Comparison of ENCODE assay signal across 7 cellular contexts in genomic region chr12:131896080-131896810, GRCh38. TPM values are rescaled to one million over a fixed set of nuclear protein-coding genes. Genes with fewer than 3 reads are reported as not detected.
DNase-seq lines count a peak whose midpoint lies in the region; ATAC-seq, FAIRE-seq and TF ChIP-seq lines count a peak whose summit lies in the region.

No MANE protein-coding gene starts in this region.

- peak overlapping the region; percentile 79 for H3K27ac ChIP-seq in HepG2 (ENCODE audit: extremely low read length, insufficient read depth, low read length)

- peaks cover 1 to 5% of the 10 kb centered on the region in 2 experiments; a peak in 3 of 5 replicates for H3K36me3 ChIP-seq in HepG2 (replicated peaks in 1 of 2; ENCODE audit: control insufficient read depth in 1 of 2, insufficient read depth in 2 of 2, low read length in 2 of 2)

- CTCF ChIA-PET in HepG2 (lab: Yijun Ruan, JAX; ENCODE audit: low intra/inter-chr PET ratio, low total read pairs) = no interaction called here

- H3K4me2 ChIP-seq in HepG2 (ENCODE audit: low read depth, low read length) = peak overlapping the region; percentile 89

- H3K79me2 ChIP-seq in HepG2 (ENCODE audit: insufficient read depth, low read length) = peaks cover 10% of the 10 kb centered on the region

- no peaks in the 10 kb centered on the region for H3K9me3 ChIP-seq in HepG2 (ENCODE audit: low read length)

- H2AFZ ChIP-seq in HepG2 (ENCODE audit: low read length) = no peak overlapping the region

- in situ Hi-C loops in HepG2 (cut with HindIII; ENCODE audit: extremely low pct_ligation_motif_present, low pct_unique_long_range_greater_than_20kb) = no loop called here

- WGBS in HepG2 (ENCODE audit: low lambda C conversion rate) = 32% methylated on average over 2 of the region's 39 CpGs

- peaks cover 0 to 2% of the 10 kb centered on the region in 2 experiments; a peak in 3 of 5 replicates for H3K27me3 ChIP-seq in HepG2 (ENCODE audit: control insufficient read depth in 1 of 2, insufficient read depth in 2 of 2, low read length in 2 of 2)

- DNase-seq in NCI-H2196 (lab: John Stamatoyannopoulos, UW; ENCODE audit: unreplicated experiment) (peak; percentile 91), dermis blood vessel endothelial cell (peak; percentile 91), HepG2 (ENCODE audit: low spot score) (peak; percentile 83)
- peak; percentile 59 for DNase-seq in activated CD4-positive, alpha-beta T cell treated with anti-CD3 and anti-CD28 coated beads, Interleukin-2, amount 50 U/mL, for 1 hour
- peak; percentile 65 for DNase-seq in stimulated activated CD4-positive, alpha-beta T cell treated with anti-CD3 and anti-CD28 coated beads, Interleukin-1b, Interleukin-23, amount 100 ng/mL, for 48 hours

- no peak for TF ChIP-seq CTCF in HepG2 (CRISPR knock-in tag; IDR thresholded peaks at IDR 0.05)

- ATAC-seq in GM18511 (IDR thresholded peaks at IDR 0.05; ENCODE audit: unreplicated experiment) (peak; percentile 72), HG02973 (IDR thresholded peaks at IDR 0.05; ENCODE audit: unreplicated experiment) (peak; percentile 52), HepG2 (peak; percentile 93)

- peak; percentile 51 to 77; a peak in 3 of 4 replicates for TF ChIP-seq POLR2A in HepG2 (IDR thresholded peaks at IDR 0.05; ENCODE audit: insufficient read depth in 1 of 2, low read depth in 2 of 2, low read length in 2 of 2)

- TF ChIP-seq RAD21 in HepG2 (CRISPR knock-in tag; IDR thresholded peaks at IDR 0.05) = peak; percentile 48; the same call in 1 of the 2 replicates

- intact Hi-C loops in HepG2 (cut with micrococcal nuclease; ENCODE audit: unreplicated experiment) = loop anchor here (1.0 to 10.0 kb wide), 2 partner anchors 36 to 61 kb away; no protein-coding TSS in a partner anchor

- peak; percentile 50 for FAIRE-seq in HepG2 (lab: Jason Lieb, UNC)

- peak overlapping the region; percentile 74 for H3K9ac ChIP-seq in HepG2 (ENCODE audit: insufficient read depth, low read depth, low read length)

- peak overlapping the region; percentile 66 to 82 (median 72) for H3K4me3 ChIP-seq in HepG2 (replicated peaks in 1 of 3; ENCODE audit: insufficient read depth in 1 of 3, low read depth in 2 of 3, low read length in 3 of 3)

- H4K20me1 ChIP-seq in HepG2 (ENCODE audit: insufficient read depth, low read length) = peaks cover 16% of the 10 kb centered on the region; the same call in 1 of the 2 replicates

- peaks cover 24% of the 10 kb centered on the region for H3K4me1 ChIP-seq in HepG2 (ENCODE audit: insufficient read depth, low read length)

- POLR2A ChIA-PET in HepG2 (lab: Yijun Ruan, JAX) = interaction anchor here (1.1 to 1.6 kb wide), 5 partner anchors 32 to 45 kb away, joined by 3 to 8 read pairs (median 5); no protein-coding TSS in a partner anchor

- no peak for TF ChIP-seq EP300 in HepG2 (IDR thresholded peaks at IDR 0.05; ENCODE audit: low read depth in 2 of 2, low read length in 2 of 2)
- no peak for TF ChIP-seq EP300 in HepG2 (CRISPR knock-in tag; IDR thresholded peaks at IDR 0.05; ENCODE audit: borderline replicate concordance)

- BruUV-seq in HepG2 (replicated peaks; lab: Mats Ljungman, UMichigan) = no TSS peak

TF ChIP-seq in HepG2, 621 proteins besides CTCF, POLR2A, EP300 and RAD21 (continues in another document):
- 0 out of 2 replicates have a peak, but pooled peaks have one; percentile 64 for TF ChIP-seq ZNF430 (CRISPR knock-in tag; IDR thresholded peaks at IDR 0.05)
- no peak for TF ChIP-seq ZNF598 (CRISPR knock-in tag; IDR thresholded peaks at IDR 0.05; ENCODE audit: borderline replicate concordance)
- TF ChIP-seq ZNF101 (CRISPR knock-in tag; IDR thresholded peaks at IDR 0.05; ENCODE audit: borderline replicate concordance, low read depth) = no peak
- TF ChIP-seq KLF6 (CRISPR knock-in tag; IDR thresholded peaks at IDR 0.05) = peak; percentile 61
- TF ChIP-seq ZFP1 (CRISPR knock-in tag; IDR thresholded peaks at IDR 0.05) = no peak
- no peak for TF ChIP-seq ZNF557 (CRISPR knock-in tag; IDR thresholded peaks at IDR 0.05)
- TF ChIP-seq NR2C2 (CRISPR knock-in tag; IDR thresholded peaks at IDR 0.05; ENCODE audit: borderline replicate concordance) = peak; percentile 20; the same call in 1 of the 2 replicates

RNA-seq across cellular contexts. Expression of gene ULK1, which starts 1.8 kb away (rescaled TPM):
- total RNA-seq in dermis blood vessel endothelial cell = 13.8 and 23.5 TPM in 2 replicates
- total RNA-seq in HepG2 (2016; rRNA removed; fragmentation: Illumina TruSeq; extraction: Trizol) = 1.7 and 2.8 TPM in 2 replicates
- total RNA-seq in HepG2 (2016; cell fraction: cytosol; rRNA removed; fragmentation: Illumina TruSeq; extraction: Trizol; ENCODE audit: low read depth) = 1.9 and 2.4 TPM in 2 replicates
- 1.6 and 3.3 TPM in 2 replicates for total RNA-seq in HepG2 (2016; cell fraction: insoluble cytoplasmic fraction; rRNA removed; fragmentation: Illumina TruSeq; extraction: Trizol)
- 1.7 and 2.8 TPM in 2 replicates for total RNA-seq in HepG2 (2016; cell fraction: membrane; rRNA removed; fragmentation: Illumina TruSeq; extraction: Trizol)
- total RNA-seq in HepG2 (2016; cell fraction: nucleus; rRNA removed; fragmentation: Illumina TruSeq; extraction: Trizol) = 4.9 and 6.0 TPM in 2 replicates
- polyA plus RNA-seq in HepG2 (2011; rRNA removed) = 10.1 and 13.9 TPM in 2 replicates
- polyA plus RNA-seq in HepG2 (2011; cell fraction: cytosol; rRNA removed) = 2.2 and 3.2 TPM in 2 replicates
- 132 and 157 TPM in 2 replicates for polyA plus RNA-seq in HepG2 (2011; cell fraction: nucleus; rRNA removed)
- 16.0 and 35.4 TPM in 2 replicates for polyA plus RNA-seq in HepG2 (2012)
- 0.21 and 0.24 TPM in 2 replicates for polyA plus RNA-seq in HepG2 (2016; cell fraction: cytosol; fragmentation: Illumina TruSeq; extraction: Trizol; ENCODE audit: low read depth)
- polyA plus RNA-seq in HepG2 (2016; cell fraction: insoluble cytoplasmic fraction; fragmentation: Illumina TruSeq; extraction: Trizol; ENCODE audit: low read depth) = 3.6 and 5.0 TPM in 2 replicates
- 0.60 and 0.72 TPM in 2 replicates for polyA plus RNA-seq in HepG2 (2016; cell fraction: membrane; fragmentation: Illumina TruSeq; extraction: Trizol; ENCODE audit: low read depth)
- 27.6 and 31.1 TPM in 2 replicates for polyA plus RNA-seq in HepG2 (2016; cell fraction: nucleus; fragmentation: Illumina TruSeq; extraction: Trizol; ENCODE audit: insufficient read depth, low read depth)
- polyA minus RNA-seq in HepG2 (2011; rRNA and poly(A)+ RNA removed; ENCODE audit: low replicate concordance) = 11.3 and 13.5 TPM in 2 replicates
- polyA minus RNA-seq in HepG2 (2011; cell fraction: cytosol; rRNA and poly(A)+ RNA removed) = 7.8 and 10.2 TPM in 2 replicates
- 15.5 and 17.8 TPM in 2 replicates for polyA minus RNA-seq in HepG2 (2011; cell fraction: nucleus; rRNA and poly(A)+ RNA removed)

RNA-seq across cellular contexts. Expression of gene PUS1, which starts 32.8 kb away (rescaled TPM):
- total RNA-seq in dermis blood vessel endothelial cell = 12.3 and 17.6 TPM in 2 replicates
- 23.5 and 24.7 TPM in 2 replicates for total RNA-seq in HepG2 (2016; rRNA removed; fragmentation: Illumina TruSeq; extraction: Trizol)
- 6.6 and 7.1 TPM in 2 replicates for total RNA-seq in HepG2 (2016; cell fraction: cytosol; rRNA removed; fragmentation: Illumina TruSeq; extraction: Trizol; ENCODE audit: low read depth)
- 21.9 and 25.6 TPM in 2 replicates for total RNA-seq in HepG2 (2016; cell fraction: insoluble cytoplasmic fraction; rRNA removed; fragmentation: Illumina TruSeq; extraction: Trizol)
- 11.7 and 15.8 TPM in 2 replicates for total RNA-seq in HepG2 (2016; cell fraction: membrane; rRNA removed; fragmentation: Illumina TruSeq; extraction: Trizol)
- total RNA-seq in HepG2 (2016; cell fraction: nucleus; rRNA removed; fragmentation: Illumina TruSeq; extraction: Trizol) = 22.3 and 22.5 TPM in 2 replicates
- polyA plus RNA-seq in HepG2 (2011; rRNA removed) = 19.2 and 28.3 TPM in 2 replicates
- 18.9 and 22.1 TPM in 2 replicates for polyA plus RNA-seq in HepG2 (2011; cell fraction: cytosol; rRNA removed)
- polyA plus RNA-seq in HepG2 (2011; cell fraction: nucleus; rRNA removed) = 51.5 and 61.7 TPM in 2 replicates
- 16.6 and 23.7 TPM in 2 replicates for polyA plus RNA-seq in HepG2 (2012)
- polyA plus RNA-seq in HepG2 (2016; cell fraction: cytosol; fragmentation: Illumina TruSeq; extraction: Trizol; ENCODE audit: low read depth) = 6.6 and 8.0 TPM in 2 replicates
- 37.8 and 38.4 TPM in 2 replicates for polyA plus RNA-seq in HepG2 (2016; cell fraction: insoluble cytoplasmic fraction; fragmentation: Illumina TruSeq; extraction: Trizol; ENCODE audit: low read depth)
- polyA plus RNA-seq in HepG2 (2016; cell fraction: membrane; fragmentation: Illumina TruSeq; extraction: Trizol; ENCODE audit: low read depth) = 14.2 and 18.7 TPM in 2 replicates
- polyA plus RNA-seq in HepG2 (2016; cell fraction: nucleus; fragmentation: Illumina TruSeq; extraction: Trizol; ENCODE audit: insufficient read depth, low read depth) = 70.5 and 72.7 TPM in 2 replicates
- polyA minus RNA-seq in HepG2 (2011; rRNA and poly(A)+ RNA removed; ENCODE audit: low replicate concordance) = 26.1 and 71.1 TPM in 2 replicates
- 10.4 and 12.3 TPM in 2 replicates for polyA minus RNA-seq in HepG2 (2011; cell fraction: cytosol; rRNA and poly(A)+ RNA removed)
- polyA minus RNA-seq in HepG2 (2011; cell fraction: nucleus; rRNA and poly(A)+ RNA removed) = 31.2 and 34.2 TPM in 2 replicates

RNA-seq across cellular contexts. Expression of gene EP400, which starts 53.5 kb away (rescaled TPM):
- total RNA-seq in dermis blood vessel endothelial cell = 9.7 and 20.3 TPM in 2 replicates
- total RNA-seq in HepG2 (2016; rRNA removed; fragmentation: Illumina TruSeq; extraction: Trizol) = 5.0 and 8.4 TPM in 2 replicates
- total RNA-seq in HepG2 (2016; cell fraction: cytosol; rRNA removed; fragmentation: Illumina TruSeq; extraction: Trizol; ENCODE audit: low read depth) = 4.7 TPM in 2 replicates
- 3.7 and 7.0 TPM in 2 replicates for total RNA-seq in HepG2 (2016; cell fraction: insoluble cytoplasmic fraction; rRNA removed; fragmentation: Illumina TruSeq; extraction: Trizol)
- total RNA-seq in HepG2 (2016; cell fraction: membrane; rRNA removed; fragmentation: Illumina TruSeq; extraction: Trizol) = 6.0 and 6.1 TPM in 2 replicates
- total RNA-seq in HepG2 (2016; cell fraction: nucleus; rRNA removed; fragmentation: Illumina TruSeq; extraction: Trizol) = 13.3 and 16.0 TPM in 2 replicates
- 4.2 and 4.9 TPM in 2 replicates for polyA plus RNA-seq in HepG2 (2011; rRNA removed)
- polyA plus RNA-seq in HepG2 (2011; cell fraction: cytosol; rRNA removed) = 2.4 and 3.4 TPM in 2 replicates
- polyA plus RNA-seq in HepG2 (2011; cell fraction: nucleus; rRNA removed) = 23.5 and 23.6 TPM in 2 replicates
- 16.1 and 16.9 TPM in 2 replicates for polyA plus RNA-seq in HepG2 (2012)
- 1.1 TPM in 2 replicates for polyA plus RNA-seq in HepG2 (2016; cell fraction: cytosol; fragmentation: Illumina TruSeq; extraction: Trizol; ENCODE audit: low read depth)
- 11.0 and 15.9 TPM in 2 replicates for polyA plus RNA-seq in HepG2 (2016; cell fraction: insoluble cytoplasmic fraction; fragmentation: Illumina TruSeq; extraction: Trizol; ENCODE audit: low read depth)
- 2.6 and 2.7 TPM in 2 replicates for polyA plus RNA-seq in HepG2 (2016; cell fraction: membrane; fragmentation: Illumina TruSeq; extraction: Trizol; ENCODE audit: low read depth)
- 43.2 and 47.1 TPM in 2 replicates for polyA plus RNA-seq in HepG2 (2016; cell fraction: nucleus; fragmentation: Illumina TruSeq; extraction: Trizol; ENCODE audit: insufficient read depth, low read depth)
- polyA minus RNA-seq in HepG2 (2011; rRNA and poly(A)+ RNA removed; ENCODE audit: low replicate concordance) = 7.5 and 11.1 TPM in 2 replicates
- 7.5 and 8.3 TPM in 2 replicates for polyA minus RNA-seq in HepG2 (2011; cell fraction: cytosol; rRNA and poly(A)+ RNA removed)
- 16.2 and 18.8 TPM in 2 replicates for polyA minus RNA-seq in HepG2 (2011; cell fraction: nucleus; rRNA and poly(A)+ RNA removed)

Comparison
In these comparisons a context has a peak if more than half of its experiments do, and no peak if none do; other contexts are left out.
1. Peak in every context shown above with its lines: DNase-seq, ATAC-seq, H3K4me3 ChIP-seq and H3K27ac ChIP-seq.